Comparison of ENCODE assay signal across 18 cellular contexts in genomic region chr12:123853401-123854070, GRCh38.
DNase-seq lines count a peak whose midpoint lies in the region; ATAC-seq, FAIRE-seq and TF ChIP-seq lines count a peak whose summit lies in the region.
"Had no signal": no experiment of that assay in that cellular context is flagged by ENCODE, and none has a peak within 500 bp of the region (broad histone marks: within the 10 kb centered on the region; RNA-seq: fewer than 3 reads in every experiment).

No MANE protein-coding gene starts in this region.

- H3K4me1 ChIP-seq in small intestine (ENCODE audit: control insufficient read depth in 2 of 2, insufficient read depth in 1 of 2, low read depth in 1 of 2, low read length in 1 of 2) (no peaks in the 10 kb centered on the region), right atrium auricular region (no peaks in the 10 kb centered on the region)

- TF ChIP-seq CTCF in coronary artery (IDR thresholded peaks at IDR 0.05) (no peak), right atrium auricular region (IDR thresholded peaks at IDR 0.05) (no peak)

- no peaks in the 10 kb centered on the region for H3K36me3 ChIP-seq in small intestine (ENCODE audit: control insufficient read depth in 2 of 2, insufficient read depth in 2 of 2, low read length in 2 of 2)
- H3K36me3 ChIP-seq in right atrium auricular region, result no peaks in the 10 kb centered on the region

- WGBS in small intestine, 3 donors, result 75 to 84% (median 81%) methylated on average over 28 of the region's 28 CpGs

- DNase-seq in HTR-8/SVneo (ENCODE audit: insufficient read length, low spot score) (no peak), coronary artery (ENCODE audit: low spot score) (peak; percentile 28), mesenteric fat pad (ENCODE audit: low spot score) (peak; percentile 33), small intestine (peak; percentile 58), right atrium auricular region (ENCODE audit: low spot score) (no peak), NCI-H1436 (lab: John Stamatoyannopoulos, UW) (no peak)
- DNase-seq: CD4-positive, alpha-beta memory T cell; COR-L47; DMS153; DND-41; GDM1; IMR-90 had no signal

- peak; percentile 72 for FAIRE-seq in HTR-8/SVneo (lab: Jason Lieb, UNC)
- FAIRE-seq in small intestine (lab: Jason Lieb, UNC), result no peak
- FAIRE-seq: A204.1, D721Med, H54 had no signal

- H3K9me3 ChIP-seq in small intestine (ENCODE audit: control insufficient read depth, low read depth) (no peaks in the 10 kb centered on the region), right atrium auricular region (no peaks in the 10 kb centered on the region)

- no peak overlapping the region for H3K27ac ChIP-seq in coronary artery
- H3K27ac ChIP-seq in small intestine (ENCODE audit: low read depth in 1 of 2, low read length in 1 of 2), result no peak overlapping the region
- no peak overlapping the region for H3K27ac ChIP-seq in right atrium auricular region
- H3K27ac ChIP-seq: C4-2B had no signal

- no peaks in the 10 kb centered on the region for H3K27me3 ChIP-seq in small intestine (ENCODE audit: control insufficient read depth in 2 of 2, insufficient read depth in 2 of 2, low read length in 2 of 2)
- no peaks in the 10 kb centered on the region for H3K27me3 ChIP-seq in right atrium auricular region

- H3K4me3 ChIP-seq in coronary artery (no peak overlapping the region), small intestine (ENCODE audit: low read depth in 1 of 2, low read length in 2 of 2) (no peak overlapping the region), right atrium auricular region (no peak overlapping the region)

- no peak for ATAC-seq in GM21619 (IDR thresholded peaks at IDR 0.05; ENCODE audit: unreplicated experiment)
- ATAC-seq: HCT116 had no signal

Comparison
In these comparisons a context has a peak if more than half of its experiments do, and no peak if none do; other contexts are left out.
1. DNase-seq: peak in coronary artery (single experiment), mesenteric fat pad (single experiment) and small intestine (single experiment); none in HTR-8/SVneo (single experiment), right atrium auricular region (single experiment) and NCI-H1436 (single experiment).